8 cellular contexts compared by ENCODE assay signal in genomic region chr10:79825587-79826011, GRCh38. TPM values are rescaled to one million over a fixed set of nuclear protein-coding genes. Genes with fewer than 3 reads are reported as not detected.
DNase-seq lines count a peak whose midpoint lies in the region; ATAC-seq, FAIRE-seq and TF ChIP-seq lines count a peak whose summit lies in the region.
"Not testable (repeated sequence)": the region's sequence is repeated elsewhere in the genome, so short reads cannot be mapped to it uniquely, and the experiment has no call there.

No MANE protein-coding gene starts in this region.

- H2AFZ ChIP-seq in ACC112 (ENCODE audit: low read length, unreplicated experiment); keratinocyte (ENCODE audit: control insufficient read depth, low read length): not testable (repeated sequence)

- not testable (repeated sequence) for H4K20me1 ChIP-seq in keratinocyte (ENCODE audit: control insufficient read depth, extremely low read depth, insufficient read depth, low read length)

- H3K9me3 ChIP-seq in MG63; keratinocyte (ENCODE audit: control insufficient read depth, low read depth, low read length): not testable (repeated sequence)

- peak overlapping the region; percentile 73; the same call in 1 of the 2 replicates for H3K27ac ChIP-seq in ACC112 (ENCODE audit: low read depth, low read length)
- not testable (repeated sequence) for H3K27ac ChIP-seq in keratinocyte (ENCODE audit: control insufficient read depth, insufficient read depth, low read length)

- H3K79me2 ChIP-seq in ACC112 (ENCODE audit: control insufficient read depth, insufficient read depth, low read length, unreplicated experiment) (peaks cover 25% of the 10 kb centered on the region), keratinocyte (ENCODE audit: control insufficient read depth, insufficient read depth, low read length) (peaks cover 15% of the 10 kb centered on the region)

- H3K4me3 ChIP-seq in ACC112 (ENCODE audit: low read depth, low read length) (peak overlapping the region; percentile 79), MG63 (peak overlapping the region; percentile 41), keratinocyte (ENCODE audit: control insufficient read depth in 2 of 3, extremely low read depth in 1 of 3, insufficient read depth in 2 of 3, low read depth in 1 of 3, low read length in 3 of 3) (peak overlapping the region in 2 of 3 experiments; percentile 45 to 54), skeletal muscle cell (ENCODE audit: low read depth, low read length) (peak overlapping the region; percentile 42)

- peak overlapping the region; percentile 84 for H3K27ac Mint-ChIP-seq in activated CD8-positive, alpha-beta T cell treated with anti-CD3 and anti-CD28 coated beads, Interleukin-2, amount 10 ng/mL, durations not matched to agents 7 days and 5 days
- peak overlapping the region; percentile 91 for H3K27ac Mint-ChIP-seq in dendritic cell treated with granulocyte-macrophage colony-stimulating factor and Interleukin-4, amounts not matched to agents 40 ng/mL and 50 ng/mL, for 4 days

- not testable (repeated sequence) for TF ChIP-seq CTCF in keratinocyte (optimal IDR thresholded peaks at IDR 0.05 in 1 of 3, IDR thresholded peaks at IDR 0.05 in 1 of 3, conservative IDR thresholded peaks at IDR 0.05 in 1 of 3; ENCODE audit: extremely low read depth in 1 of 3, insufficient read depth in 2 of 3, low read length in 3 of 3)

- FAIRE-seq in keratinocyte (lab: Jason Lieb, UNC) = not testable (repeated sequence)

- intact Hi-C loops in dendritic cell treated with granulocyte-macrophage colony-stimulating factor and Interleukin-4, amounts not matched to agents 40 ng/mL and 50 ng/mL, for 4 days (cut with micrococcal nuclease) = not testable (repeated sequence)

- not testable (repeated sequence) for DNase-seq in MG63; keratinocyte (ENCODE audit: low read depth, low spot score); skeletal muscle cell (ENCODE audit: low read depth)
- peak; percentile 39 for DNase-seq in activated CD8-positive, alpha-beta T cell treated with anti-CD3 and anti-CD28 coated beads, Interleukin-2, amount 10 ng/mL, durations not matched to agents 7 days and 5 days

- ATAC-seq in GM19328 (IDR thresholded peaks at IDR 0.05; ENCODE audit: unreplicated experiment) (peak; percentile 5), HG02870 (IDR thresholded peaks at IDR 0.05; ENCODE audit: unreplicated experiment) (peak; percentile 14)
- peak; percentile 17 for ATAC-seq in activated CD8-positive, alpha-beta T cell treated with anti-CD3 and anti-CD28 coated beads, Interleukin-2, amount 10 ng/mL, durations not matched to agents 7 days and 5 days

- not testable (repeated sequence) for H3K4me1 ChIP-seq in ACC112 (ENCODE audit: control insufficient read depth, insufficient read depth, low read length, unreplicated experiment); keratinocyte (ENCODE audit: control insufficient read depth, extremely low read depth, insufficient read depth, low read length)

- H3K9ac ChIP-seq in keratinocyte (ENCODE audit: control insufficient read depth, extremely low read depth, insufficient read depth, low read length) = not testable (repeated sequence)

- H3K4me1 Mint-ChIP-seq in activated CD8-positive, alpha-beta T cell treated with anti-CD3 and anti-CD28 coated beads, Interleukin-2, amount 10 ng/mL, durations not matched to agents 7 days and 5 days (ENCODE audit: low read depth) = peaks cover 28% of the 10 kb centered on the region
- peaks cover 20% of the 10 kb centered on the region for H3K4me1 Mint-ChIP-seq in dendritic cell treated with granulocyte-macrophage colony-stimulating factor and Interleukin-4, amounts not matched to agents 40 ng/mL and 50 ng/mL, for 4 days (ENCODE audit: low read depth)

- H3K4me2 ChIP-seq in keratinocyte (ENCODE audit: control insufficient read depth, extremely low read depth, insufficient read depth, low read depth, low read length) = not testable (repeated sequence)

- not testable (repeated sequence) for H3K36me3 ChIP-seq in ACC112 (ENCODE audit: insufficient read depth, low read length); MG63; keratinocyte (ENCODE audit: control insufficient read depth in 2 of 2, extremely low read depth in 1 of 2, insufficient read depth in 2 of 2, low read length in 2 of 2)

- POLR2A ChIA-PET in activated CD8-positive, alpha-beta T cell treated with anti-CD3 and anti-CD28 coated beads, Interleukin-2, amount 10 ng/mL, durations not matched to agents 7 days and 5 days (lab: Charles Lee) = not testable (repeated sequence)

- H3K9me3 Mint-ChIP-seq in activated CD8-positive, alpha-beta T cell treated with anti-CD3 and anti-CD28 coated beads, Interleukin-2, amount 10 ng/mL, durations not matched to agents 7 days and 5 days (ENCODE audit: insufficient read depth); dendritic cell treated with granulocyte-macrophage colony-stimulating factor and Interleukin-4, amounts not matched to agents 40 ng/mL and 50 ng/mL, for 4 days: not testable (repeated sequence)

- dilution Hi-C loops in keratinocyte (cut with MboI; ENCODE audit: extremely low pct_ligation_motif_present, low sequenced_read_pairs) = not testable (repeated sequence)

- H3K4me3 Mint-ChIP-seq in activated CD8-positive, alpha-beta T cell treated with anti-CD3 and anti-CD28 coated beads, Interleukin-2, amount 10 ng/mL, durations not matched to agents 7 days and 5 days = peak overlapping the region; percentile 95
- H3K4me3 Mint-ChIP-seq in dendritic cell treated with granulocyte-macrophage colony-stimulating factor and Interleukin-4, amounts not matched to agents 40 ng/mL and 50 ng/mL, for 4 days = peak overlapping the region; percentile 82

- CTCF ChIA-PET in activated CD8-positive, alpha-beta T cell treated with anti-CD3 and anti-CD28 coated beads, Interleukin-2, amount 10 ng/mL, durations not matched to agents 7 days and 5 days (lab: Charles Lee) = not testable (repeated sequence)

- H3K27me3 Mint-ChIP-seq in activated CD8-positive, alpha-beta T cell treated with anti-CD3 and anti-CD28 coated beads, Interleukin-2, amount 10 ng/mL, durations not matched to agents 7 days and 5 days (ENCODE audit: low read depth); dendritic cell treated with granulocyte-macrophage colony-stimulating factor and Interleukin-4, amounts not matched to agents 40 ng/mL and 50 ng/mL, for 4 days: not testable (repeated sequence)

- H3K27me3 ChIP-seq in ACC112 (ENCODE audit: insufficient read depth, low read length); MG63; keratinocyte (ENCODE audit: control insufficient read depth, extremely low read depth, insufficient read depth, low read length): not testable (repeated sequence)

- not testable (repeated sequence) for H3K9me1 ChIP-seq in keratinocyte (ENCODE audit: control insufficient read depth, extremely low read depth, insufficient read depth, low read length)

- H3K36me3 Mint-ChIP-seq in activated CD8-positive, alpha-beta T cell treated with anti-CD3 and anti-CD28 coated beads, Interleukin-2, amount 10 ng/mL, durations not matched to agents 7 days and 5 days (ENCODE audit: low read depth); dendritic cell treated with granulocyte-macrophage colony-stimulating factor and Interleukin-4, amounts not matched to agents 40 ng/mL and 50 ng/mL, for 4 days (ENCODE audit: low read depth): not testable (repeated sequence)

RNA-seq across cellular contexts. Expression of gene NUTM2E, which starts 0.9 kb away (rescaled TPM):
- not detected in 2 replicates for total RNA-seq in MG63 (2014; rRNA removed; shearing (Covaris generic); ENCODE audit: low replicate concordance)
- total RNA-seq in activated CD8-positive, alpha-beta T cell treated with anti-CD3 and anti-CD28 coated beads, Interleukin-2, amount 10 ng/mL, durations not matched to agents 7 days and 5 days = under 1 TPM; 0.11 to 0.13 TPM
- 0.17 to 0.26 TPM (median 0.24 TPM) in 3 replicates for polyA plus RNA-seq in keratinocyte
- polyA plus RNA-seq in keratinocyte (2011; ENCODE audit: low read depth) = not detected
- polyA plus RNA-seq in keratinocyte (2011; cell fraction: cytosol; rRNA removed) = 0.07 and 0.13 TPM in 2 replicates
- 0.29 and 0.39 TPM in 2 replicates for polyA plus RNA-seq in keratinocyte (2011; cell fraction: nucleus; rRNA removed)
- polyA plus RNA-seq in keratinocyte (2012; ENCODE audit: low replicate concordance) = 0.07 and 0.32 TPM in 2 replicates
- 0.06 to 0.26 TPM in 2 of 3 replicates, not detected in the other for polyA minus RNA-seq in keratinocyte
- polyA minus RNA-seq in keratinocyte (2011; cell fraction: cytosol; rRNA and poly(A)+ RNA removed) = not detected
- polyA minus RNA-seq in keratinocyte (2011; cell fraction: nucleus; rRNA and poly(A)+ RNA removed) = not detected in 2 replicates
